Comparison of ENCODE assay signal across 1 cellular context in the genomic region with DNA sequence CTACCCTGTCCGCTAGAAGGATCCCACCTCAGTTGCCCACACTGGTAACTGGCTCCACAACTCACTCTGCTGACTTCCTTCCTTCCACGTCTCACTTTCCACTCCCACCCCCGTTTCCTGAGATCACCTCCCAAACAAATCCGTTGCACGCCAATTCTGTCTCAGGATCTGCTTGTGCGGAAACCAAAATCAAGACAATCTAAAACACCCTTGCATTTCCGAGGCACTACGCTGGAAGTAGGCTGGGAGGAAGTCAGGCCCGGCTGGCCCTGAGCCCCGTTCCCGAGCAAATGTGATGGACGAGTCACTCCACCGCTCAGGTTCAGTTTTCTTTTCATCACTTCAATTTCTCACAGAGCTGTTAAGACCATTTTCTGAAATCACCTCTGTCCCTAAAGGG.
TF ChIP-seq lines count a peak whose summit lies in the region.

No MANE protein-coding gene starts in this region.

TF ChIP-seq in HepG2, 621 proteins besides CTCF, POLR2A, EP300 and RAD21:
- peak; percentile 51; the same call in 1 of the 2 replicates for TF ChIP-seq ZBTB38 (CRISPR knock-in tag; IDR thresholded peaks at IDR 0.05)
- no peak for TF ChIP-seq ZNF331 (CRISPR knock-in tag; IDR thresholded peaks at IDR 0.05)
- TF ChIP-seq, protein P1, sequence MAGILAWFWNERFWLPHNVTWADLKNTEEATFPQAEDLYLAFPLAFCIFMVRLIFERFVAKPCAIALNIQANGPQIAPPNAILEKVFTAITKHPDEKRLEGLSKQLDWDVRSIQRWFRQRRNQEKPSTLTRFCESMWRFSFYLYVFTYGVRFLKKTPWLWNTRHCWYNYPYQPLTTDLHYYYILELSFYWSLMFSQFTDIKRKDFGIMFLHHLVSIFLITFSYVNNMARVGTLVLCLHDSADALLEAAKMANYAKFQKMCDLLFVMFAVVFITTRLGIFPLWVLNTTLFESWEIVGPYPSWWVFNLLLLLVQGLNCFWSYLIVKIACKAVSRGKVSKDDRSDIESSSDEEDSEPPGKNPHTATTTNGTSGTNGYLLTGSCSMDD (CRISPR knock-in tag; IDR thresholded peaks at IDR 0.05) = no peak
TF ChIP-seq in HepG2: peak in this region for 1.
